8 cellular contexts compared by ENCODE assay signal in the genomic region with DNA sequence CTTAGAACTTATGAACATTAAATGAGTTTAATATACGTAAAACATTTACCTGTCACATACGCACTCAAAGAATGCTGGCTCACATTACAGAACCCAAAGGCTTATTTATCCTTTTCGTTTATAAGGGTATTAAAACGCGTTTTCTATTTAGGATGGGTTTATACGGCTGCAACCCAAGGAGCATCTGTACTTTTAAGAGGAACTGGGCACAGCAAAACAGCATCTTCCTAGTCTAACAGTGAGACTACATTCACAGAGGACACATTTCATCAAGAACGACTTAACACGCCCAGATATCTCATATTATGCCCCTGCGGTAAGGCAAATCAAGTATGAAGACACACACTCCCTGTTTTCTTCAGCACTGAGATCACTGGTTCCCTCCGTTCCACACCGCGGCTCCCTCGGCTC. TPM values are rescaled to one million over a fixed set of nuclear protein-coding genes. Genes with fewer than 3 reads are reported as not detected.
DNase-seq lines count a peak whose midpoint lies in the region; ATAC-seq and TF ChIP-seq lines count a peak whose summit lies in the region.

No MANE protein-coding gene starts in this region.

- ATAC-seq in GM18907 (IDR thresholded peaks at IDR 0.05; ENCODE audit: unreplicated experiment) = peak; percentile 44
- ATAC-seq in HG03175 (IDR thresholded peaks at IDR 0.05; ENCODE audit: unreplicated experiment) = peak; percentile 38

- CTCF ChIA-PET in GM10248 (lab: Yijun Ruan, JAX) = interaction anchor here (0.9 to 10.6 kb wide), 10 partner anchors 11 to 255 kb away, joined by 3 to 130 read pairs (median 4); no protein-coding TSS in a partner anchor

- peaks cover 27% of the 10 kb centered on the region for H3K4me1 ChIP-seq in ACC112 (ENCODE audit: control insufficient read depth, insufficient read depth, low read length, unreplicated experiment)

- H3K27ac ChIP-seq in ACC112 (ENCODE audit: low read depth, low read length) = peak overlapping the region; percentile 93
- H3K27ac ChIP-seq in temporal lobe (ENCODE audit: low read depth, low read length) = peak overlapping the region; percentile 84

- peaks cover 38% of the 10 kb centered on the region for H3K79me2 ChIP-seq in ACC112 (ENCODE audit: control insufficient read depth, insufficient read depth, low read length, unreplicated experiment)

- H3K36me3 ChIP-seq in ACC112 (ENCODE audit: insufficient read depth, low read length) = no peaks in the 10 kb centered on the region; the same call in 1 of the 2 replicates

- TF ChIP-seq CTCF in GM10248 (IDR thresholded peaks at IDR 0.05; ENCODE audit: control extremely low read depth, extremely low read depth, low read depth, missing control alignments) = no peak

- no peak for DNase-seq in activated T-helper 1 cell treated with anti-CD3 and anti-CD28 coated beads, Interleukin-12 subunit alpha, Interleukin-12 subunit beta, Interleukin-2, Interleukin-4 antibody, amounts not matched to agents 30 ng/mL and 10 ng/mL and 1 ng/mL, durations not matched to agents 14 hours and 24 hours and 36 hours (ENCODE audit: low spot score)
- DNase-seq in immature natural killer cell (no peak), GM10248 (ENCODE audit: extremely low spot score) (no peak), AG20443 (ENCODE audit: low spot score) (no peak)

- H3K27ac Mint-ChIP-seq in activated T-helper 1 cell treated with anti-CD3 and anti-CD28 coated beads, Interleukin-12 subunit alpha, Interleukin-12 subunit beta, Interleukin-2, Interleukin-4 antibody, amounts not matched to agents 30 ng/mL and 10 ng/mL and 1 ng/mL, durations not matched to agents 14 hours and 24 hours and 36 hours = peak overlapping the region; percentile 99
- peak overlapping the region; percentile 97 to 99 (median 98) for H3K27ac Mint-ChIP-seq in immature natural killer cell

- H3K9me3 Mint-ChIP-seq in activated T-helper 1 cell treated with anti-CD3 and anti-CD28 coated beads, Interleukin-12 subunit alpha, Interleukin-12 subunit beta, Interleukin-2, Interleukin-4 antibody, amounts not matched to agents 30 ng/mL and 10 ng/mL and 1 ng/mL, durations not matched to agents 14 hours and 24 hours and 36 hours = no peaks in the 10 kb centered on the region
- H3K9me3 Mint-ChIP-seq in immature natural killer cell = no peaks in the 10 kb centered on the region

- no peaks in the 10 kb centered on the region for H3K27me3 Mint-ChIP-seq in activated T-helper 1 cell treated with anti-CD3 and anti-CD28 coated beads, Interleukin-12 subunit alpha, Interleukin-12 subunit beta, Interleukin-2, Interleukin-4 antibody, amounts not matched to agents 30 ng/mL and 10 ng/mL and 1 ng/mL, durations not matched to agents 14 hours and 24 hours and 36 hours (ENCODE audit: insufficient read depth)
- H3K27me3 Mint-ChIP-seq in immature natural killer cell (ENCODE audit: low read depth in 3 of 3) = peaks cover 6 to 18% (median 17%) of the 10 kb centered on the region in 3 donors

- intact Hi-C loops in activated T-helper 1 cell treated with anti-CD3 and anti-CD28 coated beads, Interleukin-12 subunit alpha, Interleukin-12 subunit beta, Interleukin-2, Interleukin-4 antibody, amounts not matched to agents 30 ng/mL and 10 ng/mL and 1 ng/mL, durations not matched to agents 14 hours and 24 hours and 36 hours (cut with micrococcal nuclease) = loop anchor here (1.0 to 5.0 kb wide), 8 partner anchors 36 to 1066 kb away; partner anchors contain the start of genes CROT, DBF4, RUNDC3B and SLC25A40

- peak overlapping the region; percentile 92 for H3K4me3 ChIP-seq in ACC112 (ENCODE audit: low read depth, low read length)

- H3K27me3 ChIP-seq in ACC112 (ENCODE audit: insufficient read depth, low read length) = no peaks in the 10 kb centered on the region

- peaks cover 42% of the 10 kb centered on the region for H3K4me1 Mint-ChIP-seq in activated T-helper 1 cell treated with anti-CD3 and anti-CD28 coated beads, Interleukin-12 subunit alpha, Interleukin-12 subunit beta, Interleukin-2, Interleukin-4 antibody, amounts not matched to agents 30 ng/mL and 10 ng/mL and 1 ng/mL, durations not matched to agents 14 hours and 24 hours and 36 hours (ENCODE audit: low read depth)
- peaks cover 43 to 49% of the 10 kb centered on the region in 2 donors for H3K4me1 Mint-ChIP-seq in immature natural killer cell

- peak overlapping the region; percentile 97 for H2AFZ ChIP-seq in ACC112 (ENCODE audit: low read length, unreplicated experiment)

- H3K4me3 Mint-ChIP-seq in activated T-helper 1 cell treated with anti-CD3 and anti-CD28 coated beads, Interleukin-12 subunit alpha, Interleukin-12 subunit beta, Interleukin-2, Interleukin-4 antibody, amounts not matched to agents 30 ng/mL and 10 ng/mL and 1 ng/mL, durations not matched to agents 14 hours and 24 hours and 36 hours = peak overlapping the region; percentile 95
- peak overlapping the region; percentile 95 to 99 (median 97) for H3K4me3 Mint-ChIP-seq in immature natural killer cell

- POLR2A ChIA-PET in GM10248 (lab: Yijun Ruan, JAX) = interaction anchor here (0.9 to 1.6 kb wide), 6 partner anchors 7 to 235 kb away, joined by 3 to 15 read pairs (median 6); partner anchors contain the start of gene TMEM243

- peaks cover 17% of the 10 kb centered on the region for H3K36me3 Mint-ChIP-seq in activated T-helper 1 cell treated with anti-CD3 and anti-CD28 coated beads, Interleukin-12 subunit alpha, Interleukin-12 subunit beta, Interleukin-2, Interleukin-4 antibody, amounts not matched to agents 30 ng/mL and 10 ng/mL and 1 ng/mL, durations not matched to agents 14 hours and 24 hours and 36 hours (ENCODE audit: low read depth)
- peaks cover 0 to 4% (median 0%) of the 10 kb centered on the region in 3 donors for H3K36me3 Mint-ChIP-seq in immature natural killer cell

RNA-seq across cellular contexts. Expression of gene DMTF1, which starts 0.5 kb away (rescaled TPM):
- 103 and 116 TPM in 2 replicates for total RNA-seq in activated T-helper 1 cell treated with anti-CD3 and anti-CD28 coated beads, Interleukin-12 subunit alpha, Interleukin-12 subunit beta, Interleukin-2, Interleukin-4 antibody, amounts not matched to agents 30 ng/mL and 10 ng/mL and 1 ng/mL, durations not matched to agents 14 hours and 24 hours and 36 hours
- polyA plus RNA-seq in immature natural killer cell = 10 to 100 TPM in 2 of 3 donors, 1 to 10 TPM in 1; 2.8 to 21.7 (median 11.7) TPM
- 83.3 TPM for total RNA-seq in temporal lobe
